In genomic region chr15:40065166-40065565, GRCh38 we compare ENCODE assay signal across 1 cellular context.
TF ChIP-seq lines count a peak whose summit lies in the region.

No MANE protein-coding gene starts in this region.

TF ChIP-seq in endothelial cell of umbilical vein, 7 proteins besides CTCF, POLR2A, EP300 and RAD21:
- TF ChIP-seq, protein P1, sequence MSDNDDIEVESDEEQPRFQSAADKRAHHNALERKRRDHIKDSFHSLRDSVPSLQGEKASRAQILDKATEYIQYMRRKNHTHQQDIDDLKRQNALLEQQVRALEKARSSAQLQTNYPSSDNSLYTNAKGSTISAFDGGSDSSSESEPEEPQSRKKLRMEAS (IDR thresholded peaks at IDR 0.05; ENCODE audit: insufficient read depth, insufficient read length), result no peak
- TF ChIP-seq JUN (IDR thresholded peaks at IDR 0.05; ENCODE audit: borderline replicate concordance, insufficient read depth, insufficient read length, low read depth) (no peak), MYC (IDR thresholded peaks at IDR 0.05; ENCODE audit: low read depth, low read length) (no peak), GATA2 (IDR thresholded peaks at IDR 0.05; ENCODE audit: insufficient read depth, insufficient read length, low read depth, low read length) (no peak), FOS (IDR thresholded peaks at IDR 0.05; ENCODE audit: borderline replicate concordance, insufficient read depth, low read length) (no peak), EZH2 (IDR thresholded peaks at IDR 0.05; ENCODE audit: borderline replicate concordance, low read depth, low read length, severe bottlenecking) (no peak), POLR2AphosphoS5 (IDR thresholded peaks at IDR 0.05; ENCODE audit: insufficient read depth, low read depth, low read length) (no peak)
